ENCODE assay signal across 1 cellular context in genomic region chr22:23034621-23035556, GRCh38.
TF ChIP-seq lines count a peak whose summit lies in the region.

No MANE protein-coding gene starts in this region.

TF ChIP-seq in GM23338, 12 proteins besides CTCF, POLR2A, EP300 and RAD21:
- no peak for TF ChIP-seq ZNF462 (CRISPR knock-in tag; IDR thresholded peaks at IDR 0.05)
- TF ChIP-seq EZH2phosphoT487 (IDR thresholded peaks at IDR 0.05; ENCODE audit: unreplicated experiment) = no peak
- no peak for TF ChIP-seq ZNF114 (CRISPR knock-in tag; IDR thresholded peaks at IDR 0.05)
- TF ChIP-seq ZNF331 (CRISPR knock-in tag; IDR thresholded peaks at IDR 0.05; ENCODE audit: low read depth) = no peak
- no peak for TF ChIP-seq EZH2 (IDR thresholded peaks at IDR 0.05; ENCODE audit: low read depth, unreplicated experiment)
- no peak for TF ChIP-seq POLR2AphosphoS5 (IDR thresholded peaks at IDR 0.05; ENCODE audit: low read depth)
- no peak for TF ChIP-seq CREB1 (CRISPR knock-in tag; IDR thresholded peaks at IDR 0.05; ENCODE audit: low read depth)
- TF ChIP-seq NANOG (IDR thresholded peaks at IDR 0.05; ENCODE audit: borderline replicate concordance) = no peak
- TF ChIP-seq ETS1 (IDR thresholded peaks at IDR 0.05) = no peak
- TF ChIP-seq JUNB (IDR thresholded peaks at IDR 0.05; ENCODE audit: unreplicated experiment) = no peak
- no peak for TF ChIP-seq STAT1 (IDR thresholded peaks at IDR 0.05; ENCODE audit: unreplicated experiment)
